In genomic region chr1:222829868-222830267, GRCh38 we compare ENCODE assay signal across 13 cellular contexts. TPM values are rescaled to one million over a fixed set of nuclear protein-coding genes. Genes with fewer than 3 reads are reported as not detected.
DNase-seq lines count a peak whose midpoint lies in the region; ATAC-seq and TF ChIP-seq lines count a peak whose summit lies in the region.
"Had no signal": no experiment of that assay in that cellular context is flagged by ENCODE, and none has a peak within 500 bp of the region (broad histone marks: within the 10 kb centered on the region; RNA-seq: fewer than 3 reads in every experiment).

No MANE protein-coding gene starts in this region.

- H3K4me3 ChIP-seq in upper lobe of left lung (no peak overlapping the region), spleen (no peak overlapping the region)

- intact Hi-C loops in spleen (cut with DNase I; ENCODE audit: low total_unique reads) = no loop called here

- TF ChIP-seq POLR2A in upper lobe of left lung (IDR thresholded peaks at IDR 0.05) = no peak
- TF ChIP-seq POLR2A in spleen (IDR thresholded peaks at IDR 0.05) = no peak

- H3K36me3 ChIP-seq in upper lobe of left lung (no peaks in the 10 kb centered on the region), spleen (no peaks in the 10 kb centered on the region)
- H3K36me3 ChIP-seq: BE2C had no signal

- H3K9me3 ChIP-seq in upper lobe of left lung = no peaks in the 10 kb centered on the region
- no peaks in the 10 kb centered on the region for H3K9me3 ChIP-seq in spleen
- H3K9me3 ChIP-seq: BE2C had no signal

- H3K27ac ChIP-seq in upper lobe of left lung (no peak overlapping the region), spleen (no peak overlapping the region)

- H3K4me1 ChIP-seq in upper lobe of left lung (peaks cover 0 to 4% (median 1%) of the 10 kb centered on the region in 4 donors), spleen (peaks cover 0 to 10% (median 0%) of the 10 kb centered on the region in 6 donors)
- H3K4me1 ChIP-seq: BE2C had no signal

- H3K27me3 ChIP-seq in upper lobe of left lung (no peaks in the 10 kb centered on the region), spleen (replicated peaks in 1 of 7) (no peaks in the 10 kb centered on the region)
- H3K27me3 ChIP-seq: BE2C had no signal

- TF ChIP-seq CTCF in upper lobe of left lung (IDR thresholded peaks at IDR 0.05) (no peak), spleen (IDR thresholded peaks at IDR 0.05 in 8 of 11, conservative IDR thresholded peaks at IDR 0.05 in 3 of 11) (no peak)

- no peak for ATAC-seq in HG02870 (IDR thresholded peaks at IDR 0.05; ENCODE audit: unreplicated experiment)
- no peak for ATAC-seq in upper lobe of left lung (ENCODE audit: low FRiP score in 2 of 2)
- ATAC-seq: activated CD4-positive, alpha-beta T cell treated with anti-CD3 and anti-CD28 coated beads for 36 hours had no signal

- no peak for TF ChIP-seq EP300 in upper lobe of left lung (IDR thresholded peaks at IDR 0.05)

- DNase-seq in AG08396 (ENCODE audit: low spot score) = peak; percentile 16
- DNase-seq in LHCN-M2 (ENCODE audit: low read depth) = peak; percentile 49
- DNase-seq in fibroblast of gingiva (ENCODE audit: low read depth) = peak; percentile 56
- peak; percentile 9 for DNase-seq in midbrain (lab: John Stamatoyannopoulos, UW)
- no peak for DNase-seq in amygdala (lab: John Stamatoyannopoulos, UW)
- no peak for DNase-seq in upper lobe of left lung
- DNase-seq in spleen = no peak
- DNase-seq: activated CD4-positive, alpha-beta T cell treated with anti-CD3 and anti-CD28 coated beads for 36 hours; BE2C; MM.1S; NCI-H2171; stimulated activated CD4-positive, alpha-beta T cell treated with anti-CD3 and anti-CD28 coated beads, Interleukin-1b, Interleukin-23, amount 100 ng/mL, for 48 hours had no signal

RNA-seq across cellular contexts. Expression of gene DISP1, which starts 15.0 kb away (rescaled TPM):
- total RNA-seq in LHCN-M2 (2014; rRNA removed) (2.9 and 4.0 TPM in 2 replicates), upper lobe of left lung (10 to 100 TPM; 10.5 to 20.1 (median 15.6) TPM), spleen (10 to 100 TPM in 3 of 7 donors, 1 to 10 TPM in 4; 4.4 to 14.3 (median 8.3) TPM)
- 1.6 TPM for polyA plus RNA-seq in LHCN-M2 (2012)
- 1 to 10 TPM; 1.5 to 1.9 (median 1.8) TPM for polyA plus RNA-seq in spleen

Comparison
In these comparisons a context has a peak if more than half of its experiments do, and no peak if none do; other contexts are left out.
1. DNase-seq: peak in AG08396 (single experiment), LHCN-M2 (single experiment), fibroblast of gingiva (single experiment) and midbrain (single experiment); none in amygdala (0 of 56), upper lobe of left lung (0 of 2) and spleen (single experiment).